In genomic region chr22:49884075-49884474, GRCh38 we compare ENCODE assay signal across 22 cellular contexts. TPM values are rescaled to one million over a fixed set of nuclear protein-coding genes. Genes with fewer than 3 reads are reported as not detected.
DNase-seq lines count a peak whose midpoint lies in the region; ATAC-seq, FAIRE-seq and TF ChIP-seq lines count a peak whose summit lies in the region.
"Had no signal": no experiment of that assay in that cellular context is flagged by ENCODE, and none has a peak within 500 bp of the region (broad histone marks: within the 10 kb centered on the region; RNA-seq: fewer than 3 reads in every experiment).

No MANE protein-coding gene starts in this region.

- H3K27ac Mint-ChIP-seq in nephron progenitor cell, result peak overlapping the region; percentile 87
- H3K27ac Mint-ChIP-seq: CD4-positive, alpha-beta T cell had no signal

- H3K27me3 ChIP-seq in bronchial epithelial cell (ENCODE audit: control insufficient read depth, insufficient read depth, low read length), result no peaks in the 10 kb centered on the region
- H3K27me3 ChIP-seq in upper lobe of right lung, result no peaks in the 10 kb centered on the region

- no peaks in the 10 kb centered on the region for H3K9me3 ChIP-seq in upper lobe of right lung
- H3K9me3 ChIP-seq: A549, Caco-2 had no signal

- no peak overlapping the region for H3K4me3 Mint-ChIP-seq in nephron progenitor cell
- H3K4me3 Mint-ChIP-seq: CD4-positive, alpha-beta T cell; H9 had no signal

- no peak for ATAC-seq in upper lobe of right lung
- ATAC-seq: A549 had no signal

- peaks cover 3% of the 10 kb centered on the region for H3K27me3 Mint-ChIP-seq in nephron progenitor cell (ENCODE audit: low read depth, poor library complexity)
- H3K27me3 Mint-ChIP-seq: CD4-positive, alpha-beta T cell had no signal

- peaks cover 31% of the 10 kb centered on the region for H3K36me3 ChIP-seq in bronchial epithelial cell (ENCODE audit: control insufficient read depth, insufficient read depth, low read length)
- H3K36me3 ChIP-seq in upper lobe of right lung, result peaks cover 40% of the 10 kb centered on the region

- peaks cover 96% of the 10 kb centered on the region for H3K36me3 Mint-ChIP-seq in nephron progenitor cell (ENCODE audit: low read depth)

- peak; percentile 31 for DNase-seq in activated effector memory CD4-positive, alpha-beta T cell treated with anti-CD3 and anti-CD28 coated beads, Interleukin-2, amount 50 U/mL, for 16 hours
- no peak for DNase-seq in activated effector memory CD4-positive, alpha-beta T cell treated with Interleukin-2 at 50 U/mL for 16 hours
- DNase-seq in bronchial epithelial cell (ENCODE audit: low read depth) (no peak), nephron progenitor cell (no peak), upper lobe of right lung (peak; percentile 40), DMS114 treated with DMSO at 0.1 percent for 48 hours (lab: John Stamatoyannopoulos, UW; ENCODE audit: unreplicated experiment) (no peak), SW480 (ENCODE audit: low spot score) (no peak)
- DNase-seq in stimulated activated CD4-positive, alpha-beta T cell treated with anti-CD3 and anti-CD28 coated beads, Interleukin-4, amount 100 ng/mL, for 4 hours, result no peak
- DNase-seq: AML-193; Caco-2; CD4-positive, alpha-beta T cell; DMS153; DMS79; GDM1; H9 had no signal

- H3K4me1 Mint-ChIP-seq in nephron progenitor cell, result peaks cover 12% of the 10 kb centered on the region

- H3K27ac ChIP-seq in upper lobe of right lung, result no peak overlapping the region
- H3K27ac ChIP-seq: 22Rv1, A549, C4-2B had no signal

- TF ChIP-seq CTCF in bronchial epithelial cell (IDR thresholded peaks at IDR 0.05; ENCODE audit: insufficient read depth, low read length, severe bottlenecking) (no peak), nephron progenitor cell (IDR thresholded peaks at IDR 0.05) (no peak), upper lobe of right lung (IDR thresholded peaks at IDR 0.05) (no peak)

- intact Hi-C loops in upper lobe of right lung (cut with DNase I), result no loop called here

- no peaks in the 10 kb centered on the region for H3K4me1 ChIP-seq in upper lobe of right lung
- H3K4me1 ChIP-seq: A549, Caco-2 had no signal

- H3K9me3 Mint-ChIP-seq in nephron progenitor cell, result peaks cover 96% of the 10 kb centered on the region
- H3K9me3 Mint-ChIP-seq: CD4-positive, alpha-beta T cell had no signal

- H3K4me3 ChIP-seq in bronchial epithelial cell (ENCODE audit: low read depth, low read length) (no peak overlapping the region), upper lobe of right lung (no peak overlapping the region)
- H3K4me3 ChIP-seq: A549 had no signal

- peak; percentile 83 for FAIRE-seq in bronchial epithelial cell (lab: Jason Lieb, UNC)
- FAIRE-seq: A549, D721Med, GM12892, H1, HTR-8/SVneo had no signal

RNA-seq across cellular contexts. Expression of gene ZBED4, which starts 30.4 kb away (rescaled TPM):
- total RNA-seq in bronchial epithelial cell (14.0 and 15.7 TPM in 2 replicates), upper lobe of right lung (11.8 TPM)

RNA-seq across cellular contexts. Expression of gene ALG12, which starts 34.2 kb away (rescaled TPM):
- total RNA-seq in bronchial epithelial cell (11.8 and 18.7 TPM in 2 replicates), upper lobe of right lung (28.1 TPM)

RNA-seq across cellular contexts. Expression of gene CRELD2, which starts 34.4 kb away (rescaled TPM):
- total RNA-seq in bronchial epithelial cell, result 57.4 and 71.6 TPM in 2 replicates
- total RNA-seq in upper lobe of right lung, result 44.2 TPM

RNA-seq across cellular contexts. Expression of gene BRD1, which starts 56.4 kb away (rescaled TPM):
- total RNA-seq in bronchial epithelial cell (18.2 and 28.0 TPM in 2 replicates), upper lobe of right lung (39.0 TPM)

Comparison
In these comparisons a context has a peak if more than half of its experiments do, and no peak if none do; other contexts are left out.
1. DNase-seq: peak in activated effector memory CD4-positive, alpha-beta T cell treated with anti-CD3 and anti-CD28 coated beads, Interleukin-2, amount 50 U/mL, for 16 hours (single experiment) and upper lobe of right lung (single experiment); none in activated effector memory CD4-positive, alpha-beta T cell treated with Interleukin-2 at 50 U/mL for 16 hours (single experiment), bronchial epithelial cell (single experiment), nephron progenitor cell (single experiment), stimulated activated CD4-positive, alpha-beta T cell treated with anti-CD3 and anti-CD28 coated beads, Interleukin-4, amount 100 ng/mL, for 4 hours (0 of 2), DMS114 treated with DMSO at 0.1 percent for 48 hours (single experiment) and SW480 (single experiment).